2 cellular contexts compared by ENCODE assay signal in genomic region chr6:45327956-45328522, GRCh38.
A peak's percentile ranks its signal among the peaks of the same experiment; 100 is the strongest.
TF ChIP-seq lines count a peak whose summit lies in the region.

Gene RUNX2 (plus strand): TSS chr6:45328330. CDS start chr6:45328727, 397 bp downstream.

TF ChIP-seq in GM23338, 12 proteins besides CTCF, POLR2A, EP300 and RAD21 (continued from another document):
- TF ChIP-seq ZNF331 (CRISPR knock-in tag; IDR thresholded peaks at IDR 0.05; ENCODE audit: low read depth), result no peak
- TF ChIP-seq, protein P1, sequence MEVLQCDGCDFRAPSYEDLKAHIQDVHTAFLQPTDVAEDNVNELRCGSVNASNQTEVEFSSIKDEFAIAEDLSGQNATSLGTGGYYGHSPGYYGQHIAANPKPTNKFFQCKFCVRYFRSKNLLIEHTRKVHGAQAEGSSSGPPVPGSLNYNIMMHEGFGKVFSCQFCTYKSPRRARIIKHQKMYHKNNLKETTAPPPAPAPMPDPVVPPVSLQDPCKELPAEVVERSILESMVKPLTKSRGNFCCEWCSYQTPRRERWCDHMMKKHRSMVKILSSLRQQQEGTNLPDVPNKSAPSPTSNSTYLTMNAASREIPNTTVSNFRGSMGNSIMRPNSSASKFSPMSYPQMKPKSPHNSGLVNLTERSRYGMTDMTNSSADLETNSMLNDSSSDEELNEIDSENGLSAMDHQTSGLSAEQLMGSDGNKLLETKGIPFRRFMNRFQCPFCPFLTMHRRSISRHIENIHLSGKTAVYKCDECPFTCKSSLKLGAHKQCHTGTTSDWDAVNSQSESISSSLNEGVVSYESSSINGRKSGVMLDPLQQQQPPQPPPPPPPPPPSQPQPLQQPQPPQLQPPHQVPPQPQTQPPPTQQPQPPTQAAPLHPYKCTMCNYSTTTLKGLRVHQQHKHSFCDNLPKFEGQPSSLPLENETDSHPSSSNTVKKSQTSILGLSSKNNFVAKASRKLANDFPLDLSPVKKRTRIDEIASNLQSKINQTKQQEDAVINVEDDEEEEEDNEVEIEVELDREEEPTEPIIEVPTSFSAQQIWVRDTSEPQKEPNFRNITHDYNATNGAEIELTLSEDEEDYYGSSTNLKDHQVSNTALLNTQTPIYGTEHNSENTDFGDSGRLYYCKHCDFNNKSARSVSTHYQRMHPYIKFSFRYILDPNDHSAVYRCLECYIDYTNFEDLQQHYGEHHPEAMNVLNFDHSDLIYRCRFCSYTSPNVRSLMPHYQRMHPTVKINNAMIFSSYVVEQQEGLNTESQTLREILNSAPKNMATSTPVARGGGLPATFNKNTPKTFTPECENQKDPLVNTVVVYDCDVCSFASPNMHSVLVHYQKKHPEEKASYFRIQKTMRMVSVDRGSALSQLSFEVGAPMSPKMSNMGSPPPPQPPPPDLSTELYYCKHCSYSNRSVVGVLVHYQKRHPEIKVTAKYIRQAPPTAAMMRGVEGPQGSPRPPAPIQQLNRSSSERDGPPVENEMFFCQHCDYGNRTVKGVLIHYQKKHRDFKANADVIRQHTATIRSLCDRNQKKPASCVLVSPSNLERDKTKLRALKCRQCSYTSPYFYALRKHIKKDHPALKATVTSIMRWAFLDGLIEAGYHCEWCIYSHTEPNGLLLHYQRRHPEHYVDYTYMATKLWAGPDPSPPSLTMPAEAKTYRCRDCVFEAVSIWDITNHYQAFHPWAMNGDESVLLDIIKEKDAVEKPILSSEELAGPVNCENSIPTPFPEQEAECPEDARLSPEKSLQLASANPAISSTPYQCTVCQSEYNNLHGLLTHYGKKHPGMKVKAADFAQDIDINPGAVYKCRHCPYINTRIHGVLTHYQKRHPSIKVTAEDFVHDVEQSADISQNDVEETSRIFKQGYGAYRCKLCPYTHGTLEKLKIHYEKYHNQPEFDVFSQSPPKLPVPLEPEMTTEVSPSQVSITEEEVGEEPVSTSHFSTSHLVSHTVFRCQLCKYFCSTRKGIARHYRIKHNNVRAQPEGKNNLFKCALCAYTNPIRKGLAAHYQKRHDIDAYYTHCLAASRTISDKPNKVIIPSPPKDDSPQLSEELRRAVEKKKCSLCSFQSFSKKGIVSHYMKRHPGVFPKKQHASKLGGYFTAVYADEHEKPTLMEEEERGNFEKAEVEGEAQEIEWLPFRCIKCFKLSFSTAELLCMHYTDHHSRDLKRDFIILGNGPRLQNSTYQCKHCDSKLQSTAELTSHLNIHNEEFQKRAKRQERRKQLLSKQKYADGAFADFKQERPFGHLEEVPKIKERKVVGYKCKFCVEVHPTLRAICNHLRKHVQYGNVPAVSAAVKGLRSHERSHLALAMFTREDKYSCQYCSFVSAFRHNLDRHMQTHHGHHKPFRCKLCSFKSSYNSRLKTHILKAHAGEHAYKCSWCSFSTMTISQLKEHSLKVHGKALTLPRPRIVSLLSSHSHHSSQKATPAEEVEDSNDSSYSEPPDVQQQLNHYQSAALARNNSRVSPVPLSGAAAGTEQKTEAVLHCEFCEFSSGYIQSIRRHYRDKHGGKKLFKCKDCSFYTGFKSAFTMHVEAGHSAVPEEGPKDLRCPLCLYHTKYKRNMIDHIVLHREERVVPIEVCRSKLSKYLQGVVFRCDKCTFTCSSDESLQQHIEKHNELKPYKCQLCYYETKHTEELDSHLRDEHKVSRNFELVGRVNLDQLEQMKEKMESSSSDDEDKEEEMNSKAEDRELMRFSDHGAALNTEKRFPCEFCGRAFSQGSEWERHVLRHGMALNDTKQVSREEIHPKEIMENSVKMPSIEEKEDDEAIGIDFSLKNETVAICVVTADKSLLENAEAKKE (CRISPR knock-in tag; IDR thresholded peaks at IDR 0.05), result no peak
- no peak for TF ChIP-seq JUNB (IDR thresholded peaks at IDR 0.05; ENCODE audit: unreplicated experiment)
- TF ChIP-seq ETS1 (IDR thresholded peaks at IDR 0.05), result no peak
- TF ChIP-seq STAT1 (IDR thresholded peaks at IDR 0.05; ENCODE audit: unreplicated experiment), result no peak
- TF ChIP-seq CREB1 (CRISPR knock-in tag; IDR thresholded peaks at IDR 0.05; ENCODE audit: low read depth), result no peak

TF ChIP-seq in SK-N-SH, 30 proteins besides CTCF, POLR2A, EP300 and RAD21 (continued from another document):
- TF ChIP-seq REST (IDR thresholded peaks at IDR 0.05; ENCODE audit: low read depth, low read length) (no peak), RCOR1 (IDR thresholded peaks at IDR 0.05; ENCODE audit: low read length) (no peak), TEAD4 (IDR thresholded peaks at IDR 0.05; ENCODE audit: borderline replicate concordance, insufficient read depth) (no peak), SIN3A (IDR thresholded peaks at IDR 0.05; ENCODE audit: borderline replicate concordance, low read depth, low read length) (peak; percentile 37; the same call in 1 of the 2 replicates), POLR2AphosphoS5 (IDR thresholded peaks at IDR 0.05; ENCODE audit: low read depth, low read length) (peak; percentile 55; the same call in 1 of the 2 replicates), EZH2phosphoT487 (IDR thresholded peaks at IDR 0.05; ENCODE audit: borderline replicate concordance, low read depth) (no peak), NRF1 (IDR thresholded peaks at IDR 0.05; ENCODE audit: low read depth, low read length) (no peak)
- TF ChIP-seq, protein P2, sequence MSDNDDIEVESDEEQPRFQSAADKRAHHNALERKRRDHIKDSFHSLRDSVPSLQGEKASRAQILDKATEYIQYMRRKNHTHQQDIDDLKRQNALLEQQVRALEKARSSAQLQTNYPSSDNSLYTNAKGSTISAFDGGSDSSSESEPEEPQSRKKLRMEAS (IDR thresholded peaks at IDR 0.05; ENCODE audit: low read depth), result 0 out of 2 replicates have a peak, but pooled peaks have one; percentile 39
- TF ChIP-seq, protein P3, sequence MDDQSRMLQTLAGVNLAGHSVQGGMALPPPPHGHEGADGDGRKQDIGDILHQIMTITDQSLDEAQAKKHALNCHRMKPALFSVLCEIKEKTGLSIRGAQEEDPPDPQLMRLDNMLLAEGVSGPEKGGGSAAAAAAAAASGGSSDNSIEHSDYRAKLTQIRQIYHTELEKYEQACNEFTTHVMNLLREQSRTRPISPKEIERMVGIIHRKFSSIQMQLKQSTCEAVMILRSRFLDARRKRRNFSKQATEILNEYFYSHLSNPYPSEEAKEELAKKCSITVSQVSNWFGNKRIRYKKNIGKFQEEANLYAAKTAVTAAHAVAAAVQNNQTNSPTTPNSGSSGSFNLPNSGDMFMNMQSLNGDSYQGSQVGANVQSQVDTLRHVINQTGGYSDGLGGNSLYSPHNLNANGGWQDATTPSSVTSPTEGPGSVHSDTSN (IDR thresholded peaks at IDR 0.05), result peak; percentile 29; the same call in 1 of the 2 replicates
